Comparison of ENCODE assay signal across 8 cellular contexts in the genomic region with DNA sequence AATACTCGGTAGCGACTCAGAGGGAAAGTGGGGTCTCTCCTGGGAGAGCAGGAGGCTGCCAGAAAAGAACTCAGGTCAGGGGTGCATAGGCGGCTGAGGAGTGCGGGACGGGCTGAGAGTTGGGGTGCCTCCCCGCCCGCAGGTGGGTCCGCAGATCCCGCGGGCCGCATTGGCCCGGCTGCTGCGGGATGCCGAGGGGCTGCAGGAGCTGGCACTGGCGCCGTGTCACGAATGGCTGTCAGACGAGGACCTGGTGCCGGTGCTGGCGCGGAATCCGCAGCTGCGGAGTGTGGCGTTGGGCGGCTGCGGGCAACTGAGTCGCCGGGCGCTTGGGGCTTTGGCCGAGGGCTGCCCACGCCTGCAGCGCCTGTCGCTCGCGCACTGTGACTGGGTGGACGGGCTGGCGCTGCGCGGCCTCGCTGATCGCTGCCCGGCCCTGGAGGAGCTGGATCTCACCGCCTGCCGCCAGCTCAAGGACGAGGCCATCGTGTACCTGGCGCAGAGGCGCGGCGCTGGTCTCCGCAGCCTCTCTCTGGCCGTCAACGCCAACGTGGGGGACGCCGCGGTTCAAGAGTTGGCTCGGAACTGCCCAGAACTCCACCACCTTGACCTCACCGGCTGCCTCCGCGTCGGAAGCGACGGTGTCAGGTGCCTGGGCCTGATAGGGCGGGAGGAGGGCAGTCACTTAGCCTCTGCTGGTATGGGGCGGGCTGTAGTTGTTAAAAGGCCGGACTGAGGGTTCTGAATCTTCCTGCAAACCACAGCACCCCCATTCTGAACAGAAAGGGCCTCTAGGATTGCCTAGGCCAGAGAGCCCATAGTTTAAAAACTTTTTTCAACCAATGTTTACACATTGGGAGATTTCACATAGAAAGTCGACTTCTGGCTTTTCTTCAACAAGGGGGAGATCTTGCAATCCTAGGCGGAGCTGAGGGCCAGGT.
DNase-seq lines count a peak whose midpoint lies in the region; ATAC-seq and TF ChIP-seq lines count a peak whose summit lies in the region.

No MANE protein-coding gene starts in this region.

- H3K27ac Mint-ChIP-seq in nephron progenitor cell, result no peak overlapping the region

- H3K4me1 Mint-ChIP-seq in nephron progenitor cell, result peaks cover 28% of the 10 kb centered on the region

- H4K20me1 ChIP-seq in DND-41 (ENCODE audit: insufficient read depth, low read length) (peaks cover 14% of the 10 kb centered on the region; the same call in 1 of the 2 replicates), SU-DHL-6 (ENCODE audit: low read depth, low read length) (no peaks in the 10 kb centered on the region)

- H3F3A ChIP-seq in SU-DHL-6 (ENCODE audit: insufficient read depth), result no peaks in the 10 kb centered on the region

- H3K4me2 ChIP-seq in DND-41 (ENCODE audit: insufficient read depth, low read length) (peak overlapping the region; percentile 100), SU-DHL-6 (ENCODE audit: low read depth, low read length, poor library complexity, severe bottlenecking) (peak overlapping the region; percentile 74)

- H3K4me3 Mint-ChIP-seq in nephron progenitor cell, result peak overlapping the region; percentile 98

- ATAC-seq in DND-41 (ENCODE audit: insufficient read depth, low read depth) (no peak), HG02642 (IDR thresholded peaks at IDR 0.05; ENCODE audit: poor library complexity, unreplicated experiment) (peak; percentile 5), HG02623 (IDR thresholded peaks at IDR 0.05; ENCODE audit: unreplicated experiment) (no peak)

- no peaks in the 10 kb centered on the region for H3K9me3 Mint-ChIP-seq in nephron progenitor cell

- H3K9ac ChIP-seq in DND-41 (ENCODE audit: low read depth, low read length), result peak overlapping the region; percentile 75
- peak overlapping the region; percentile 68 for H3K9ac ChIP-seq in SU-DHL-6 (ENCODE audit: low read length)

- TF ChIP-seq CTCF in DND-41 (IDR thresholded peaks at IDR 0.05; ENCODE audit: borderline replicate concordance, extremely low read depth, low read length, poor library complexity, severe bottlenecking), result no peak
- no peak for TF ChIP-seq CTCF in SU-DHL-6 (IDR thresholded peaks at IDR 0.05; ENCODE audit: insufficient read depth, low read length, poor library complexity, severe bottlenecking)
- no peak for TF ChIP-seq CTCF in nephron progenitor cell (IDR thresholded peaks at IDR 0.05)

- H3K36me3 Mint-ChIP-seq in nephron progenitor cell (ENCODE audit: low read depth), result no peaks in the 10 kb centered on the region

- H3K27me3 ChIP-seq in DND-41 (ENCODE audit: insufficient read depth, low read length, poor library complexity), result no peaks in the 10 kb centered on the region
- H3K27me3 ChIP-seq in SU-DHL-6 (ENCODE audit: low read length), result no peaks in the 10 kb centered on the region

- H3K4me1 ChIP-seq in DND-41 (ENCODE audit: insufficient read depth, low read length), result peaks cover 38% of the 10 kb centered on the region

- H3K36me3 ChIP-seq in DND-41 (ENCODE audit: insufficient read depth, low read length) (peaks cover 27% of the 10 kb centered on the region), SU-DHL-6 (ENCODE audit: low read length) (no peaks in the 10 kb centered on the region)

- peak; percentile 30 for TF ChIP-seq POLR2A in erythroblast (IDR thresholded peaks at IDR 0.05; ENCODE audit: low read length)

- H3K27me3 Mint-ChIP-seq in nephron progenitor cell (ENCODE audit: low read depth, poor library complexity), result peaks cover 38% of the 10 kb centered on the region

- H3K4me3 ChIP-seq in DND-41 (ENCODE audit: low read depth in 1 of 2, low read length in 2 of 2), result peak overlapping the region; percentile 73 to 95
- peak overlapping the region; percentile 82 for H3K4me3 ChIP-seq in SU-DHL-6 (ENCODE audit: insufficient read depth, low read length, poor library complexity, severe bottlenecking)

- H2AFZ ChIP-seq in DND-41 (ENCODE audit: low read depth, low read length) (peak overlapping the region; percentile 97), SU-DHL-6 (ENCODE audit: low read depth, low read length, severe bottlenecking) (peak overlapping the region; percentile 36)

- H3K9me3 ChIP-seq in DND-41 (ENCODE audit: insufficient read depth, low read length, severe bottlenecking) (no peaks in the 10 kb centered on the region), SU-DHL-6 (ENCODE audit: insufficient read depth, low read length) (no peaks in the 10 kb centered on the region)

- DNase-seq in DND-41, result no peak
- DNase-seq in erythroblast (lab: John Stamatoyannopoulos, UW), result peak; percentile 76 to 83
- peak; percentile 51 for DNase-seq in nephron progenitor cell
- no peak for DNase-seq in islet precursor cell
- no peak for DNase-seq in effector CD8-positive, alpha-beta T cell (lab: John Stamatoyannopoulos, UW)

- H3K27ac ChIP-seq in DND-41 (ENCODE audit: low read length), result peak overlapping the region; percentile 92
- H3K27ac ChIP-seq in SU-DHL-6 (ENCODE audit: low read depth, low read length), result peak overlapping the region; percentile 79

- H3K79me2 ChIP-seq in DND-41 (ENCODE audit: insufficient read depth, low read length), result peaks cover 10% of the 10 kb centered on the region
- H3K79me2 ChIP-seq in SU-DHL-6 (ENCODE audit: insufficient read depth, low read length), result no peaks in the 10 kb centered on the region

- no peaks in the 10 kb centered on the region for H3K9me2 ChIP-seq in SU-DHL-6 (replicated peaks; ENCODE audit: insufficient read depth, low read length)

Comparison
In these comparisons a context has a peak if more than half of its experiments do, and no peak if none do; other contexts are left out.
1. DNase-seq: peak in erythroblast (2 of 2) and nephron progenitor cell (single experiment); none in DND-41 (single experiment), islet precursor cell (single experiment) and effector CD8-positive, alpha-beta T cell (single experiment).